8 cellular contexts compared by ENCODE assay signal in genomic region chr2:225042800-225043167, GRCh38. TPM values are rescaled to one million over a fixed set of nuclear protein-coding genes. Genes with fewer than 3 reads are reported as not detected.
A peak's percentile ranks its signal among the peaks of the same experiment; 100 is the strongest.
DNase-seq lines count a peak whose midpoint lies in the region; ATAC-seq and TF ChIP-seq lines count a peak whose summit lies in the region.

No MANE protein-coding gene starts in this region.

- POLR2A ChIA-PET in AG04449 (lab: Yijun Ruan, JAX): interaction anchor here (1.0 to 2.1 kb wide), 3 partner anchors 17 to 61 kb away, joined by 3 to 11 read pairs (median 4); no protein-coding TSS in a partner anchor

- in situ Hi-C loops in GM13977 (cut with MboI; ENCODE audit: low pct_unique_long_range_greater_than_20kb, low sequenced_read_pairs, unreplicated experiment): no loop called here

- no peaks in the 10 kb centered on the region for H3K36me3 ChIP-seq in HUES6 (ENCODE audit: control insufficient read depth, insufficient read depth, low read length)

- peaks cover 56% of the 10 kb centered on the region in 2 donors for H3K4me1 Mint-ChIP-seq in natural killer cell treated with Interleukin-12 subunit alpha and Interleukin-12 subunit beta and Interleukin-15 and Interleukin-18, amount 100 ng/mL, for 72 hours (ENCODE audit: low read depth in 2 of 2)

- no peak for ATAC-seq in natural killer cell treated with Interleukin-12 subunit alpha and Interleukin-12 subunit beta and Interleukin-15 and Interleukin-18, amount 100 ng/mL, for 72 hours
- no peak for ATAC-seq in HG03139 (IDR thresholded peaks at IDR 0.05; ENCODE audit: unreplicated experiment)

- H3K27ac Mint-ChIP-seq in natural killer cell treated with Interleukin-12 subunit alpha and Interleukin-12 subunit beta and Interleukin-15 and Interleukin-18, amount 100 ng/mL, for 72 hours: peak overlapping the region; percentile 89 to 95

- H3K9me3 ChIP-seq in HUES6 (ENCODE audit: control insufficient read depth, insufficient read depth, low read depth, low read length): no peaks in the 10 kb centered on the region

- H3K4me1 ChIP-seq in HUES6 (ENCODE audit: control insufficient read depth, insufficient read depth, low read length): peaks cover 3% of the 10 kb centered on the region; the same call in 1 of the 2 replicates

- peak overlapping the region; percentile 79 for H3K4me3 ChIP-seq in AG04449 (ENCODE audit: low read depth, low read length)
- H3K4me3 ChIP-seq in HUES6 (ENCODE audit: low read depth, low read length): peak overlapping the region; percentile 75

- H3K27ac ChIP-seq in HUES6 (ENCODE audit: low read depth, low read length) (no peak overlapping the region), caudate nucleus (ENCODE audit: low read depth, low read length) (peak overlapping the region; percentile 92)

- peak overlapping the region; percentile 85 for H3K4me3 Mint-ChIP-seq in natural killer cell treated with Interleukin-12 subunit alpha and Interleukin-12 subunit beta and Interleukin-15 and Interleukin-18, amount 100 ng/mL, for 72 hours

- peaks cover 19% of the 10 kb centered on the region for H3K36me3 Mint-ChIP-seq in natural killer cell treated with Interleukin-12 subunit alpha and Interleukin-12 subunit beta and Interleukin-15 and Interleukin-18, amount 100 ng/mL, for 72 hours

- no peaks in the 10 kb centered on the region for H3K27me3 Mint-ChIP-seq in natural killer cell treated with Interleukin-12 subunit alpha and Interleukin-12 subunit beta and Interleukin-15 and Interleukin-18, amount 100 ng/mL, for 72 hours

- CTCF ChIA-PET in AG04449 (lab: Yijun Ruan, JAX): interaction anchor here (1.1 to 2.3 kb wide), 5 partner anchors 10 to 264 kb away, joined by 3 to 7 read pairs (median 4); no protein-coding TSS in a partner anchor

- H3K9ac ChIP-seq in HUES6 (ENCODE audit: low read length): no peak overlapping the region

- DNase-seq in AG04449 (ENCODE audit: low read depth, low spot score): no peak
- peak in 6 of 61 donors; percentile 31 to 74 (median 40) for DNase-seq in caudate nucleus (lab: John Stamatoyannopoulos, UW)
- DNase-seq in natural killer cell treated with Interleukin-12 subunit alpha and Interleukin-12 subunit beta and Interleukin-15 and Interleukin-18, amount 100 ng/mL, for 72 hours (ENCODE audit: low spot score): no peak
- no peak for DNase-seq in NK-92 (lab: John Stamatoyannopoulos, UW; ENCODE audit: unreplicated experiment)
- no peak for DNase-seq in GM13977 (ENCODE audit: low spot score)
- DNase-seq in iPS-NIHi7 (ENCODE audit: extremely low spot score): no peak

- H3K27me3 ChIP-seq in HUES6 (ENCODE audit: control insufficient read depth, insufficient read depth, low read length): peaks cover 77% of the 10 kb centered on the region

- no peaks in the 10 kb centered on the region for H3K9me3 Mint-ChIP-seq in natural killer cell treated with Interleukin-12 subunit alpha and Interleukin-12 subunit beta and Interleukin-15 and Interleukin-18, amount 100 ng/mL, for 72 hours

- no peak for TF ChIP-seq CTCF in AG04449 (IDR thresholded peaks at IDR 0.05; ENCODE audit: insufficient read depth, low read length, missing control alignments)
- TF ChIP-seq CTCF in GM13977 (IDR thresholded peaks at IDR 0.05; ENCODE audit: extremely low read depth, insufficient read depth, missing control alignments): no peak

RNA-seq across cellular contexts. Expression of gene DOCK10, which starts 0.5 kb away (rescaled TPM):
- total RNA-seq in natural killer cell treated with Interleukin-12 subunit alpha and Interleukin-12 subunit beta and Interleukin-15 and Interleukin-18, amount 100 ng/mL, for 72 hours: 100 to 1,000 TPM; 334 to 378 TPM
